ENCODE assay signal across 2 cellular contexts in genomic region chr22:32079110-32080089, GRCh38.
TF ChIP-seq lines count a peak whose summit lies in the region.

No MANE protein-coding gene starts in this region.

TF ChIP-seq in liver, 16 proteins besides CTCF, POLR2A, EP300 and RAD21:
- TF ChIP-seq REST (IDR thresholded peaks at IDR 0.05) (no peak), GABPA (IDR thresholded peaks at IDR 0.05 in 1 of 2, conservative IDR thresholded peaks at IDR 0.05 in 1 of 2) (no peak), NR2F2 (IDR thresholded peaks at IDR 0.05) (no peak), HNF4A (conservative IDR thresholded peaks at IDR 0.05) (peak in 1 of 2 donors; percentile 33), ATF3 (IDR thresholded peaks at IDR 0.05) (no peak), RXRA (IDR thresholded peaks at IDR 0.05) (peak in 1 of 2 donors; percentile 48), YY1 (IDR thresholded peaks at IDR 0.05) (peak; percentile 46), MAX (IDR thresholded peaks at IDR 0.05) (no peak), TAF1 (conservative IDR thresholded peaks at IDR 0.05) (no peak), FOXA1 (IDR thresholded peaks at IDR 0.05) (no peak), JUND (IDR thresholded peaks at IDR 0.05) (peak in 1 of 2 donors; percentile 32), SP1 (IDR thresholded peaks at IDR 0.05) (no peak), EGR1 (IDR thresholded peaks at IDR 0.05; ENCODE audit: low read depth in 2 of 2) (no peak), FOXA2 (IDR thresholded peaks at IDR 0.05) (peak; percentile 66), HNF4G (IDR thresholded peaks at IDR 0.05) (no peak), ZBTB33 (IDR thresholded peaks at IDR 0.05) (peak; percentile 27)

TF ChIP-seq in HepG2, 621 proteins besides CTCF, POLR2A, EP300 and RAD21 (continued from another document):
- TF ChIP-seq PBX2 (CRISPR knock-in tag; IDR thresholded peaks at IDR 0.05): no peak
- no peak for TF ChIP-seq CREM (IDR thresholded peaks at IDR 0.05)
- no peak for TF ChIP-seq CREM (CRISPR knock-in tag; IDR thresholded peaks at IDR 0.05)
- TF ChIP-seq HDAC6 (IDR thresholded peaks at IDR 0.05; ENCODE audit: low read depth, low read length): no peak
- no peak for TF ChIP-seq ZNF883 (CRISPR knock-in tag; IDR thresholded peaks at IDR 0.05; ENCODE audit: not compliant biosample characterization)
- no peak for TF ChIP-seq ISL2 (CRISPR knock-in tag; IDR thresholded peaks at IDR 0.05)
- TF ChIP-seq FOXK1 (CRISPR knock-in tag; IDR thresholded peaks at IDR 0.05; ENCODE audit: borderline replicate concordance, low read depth): no peak
- TF ChIP-seq MTA3 (CRISPR knock-in tag; IDR thresholded peaks at IDR 0.05): no peak
- TF ChIP-seq ZNF124 (CRISPR knock-in tag; IDR thresholded peaks at IDR 0.05): no peak
- no peak for TF ChIP-seq BRCA1 (CRISPR knock-in tag; IDR thresholded peaks at IDR 0.05)
- TF ChIP-seq ZFX (CRISPR knock-in tag; IDR thresholded peaks at IDR 0.05; ENCODE audit: low read depth): no peak
- TF ChIP-seq BRD4 (CRISPR knock-in tag; IDR thresholded peaks at IDR 0.05): no peak
- no peak for TF ChIP-seq E2F1 (CRISPR knock-in tag; IDR thresholded peaks at IDR 0.05)
